Comparison of ENCODE assay signal across 1 cellular context in genomic region chr19:4923379-4923747, GRCh38.
TF ChIP-seq lines count a peak whose summit lies in the region.

No MANE protein-coding gene starts in this region.

TF ChIP-seq in WTC11, 78 proteins besides CTCF, POLR2A, EP300 and RAD21 (continued from another document):
- TF ChIP-seq FOXP4 (CRISPR knock-in tag; IDR thresholded peaks at IDR 0.05) (no peak), HMGXB4 (CRISPR knock-in tag; IDR thresholded peaks at IDR 0.05) (no peak), HMGA2 (CRISPR knock-in tag; IDR thresholded peaks at IDR 0.05) (no peak), ZNF425 (CRISPR knock-in tag; conservative IDR thresholded peaks at IDR 0.05) (no peak), CREB1 (CRISPR knock-in tag; IDR thresholded peaks at IDR 0.05) (no peak), GRHL2 (CRISPR knock-in tag; IDR thresholded peaks at IDR 0.05; ENCODE audit: insufficient replicate concordance, severe bottlenecking) (no peak), MXD4 (CRISPR knock-in tag; IDR thresholded peaks at IDR 0.05; ENCODE audit: borderline replicate concordance) (no peak), ZNF121 (CRISPR knock-in tag; IDR thresholded peaks at IDR 0.05) (no peak), ZNF317 (CRISPR knock-in tag; IDR thresholded peaks at IDR 0.05; ENCODE audit: borderline replicate concordance, low read depth) (no peak), JUN (CRISPR knock-in tag; IDR thresholded peaks at IDR 0.05) (no peak), E2F4 (CRISPR knock-in tag; IDR thresholded peaks at IDR 0.05; ENCODE audit: borderline replicate concordance, low read depth) (no peak), FOXK1 (CRISPR knock-in tag; IDR thresholded peaks at IDR 0.05) (no peak), ATF1 (CRISPR knock-in tag; IDR thresholded peaks at IDR 0.05) (no peak), ATF2 (CRISPR knock-in tag; IDR thresholded peaks at IDR 0.05; ENCODE audit: borderline replicate concordance, low read depth) (no peak)
